Comparison of ENCODE assay signal across 29 cellular contexts in the genomic region with DNA sequence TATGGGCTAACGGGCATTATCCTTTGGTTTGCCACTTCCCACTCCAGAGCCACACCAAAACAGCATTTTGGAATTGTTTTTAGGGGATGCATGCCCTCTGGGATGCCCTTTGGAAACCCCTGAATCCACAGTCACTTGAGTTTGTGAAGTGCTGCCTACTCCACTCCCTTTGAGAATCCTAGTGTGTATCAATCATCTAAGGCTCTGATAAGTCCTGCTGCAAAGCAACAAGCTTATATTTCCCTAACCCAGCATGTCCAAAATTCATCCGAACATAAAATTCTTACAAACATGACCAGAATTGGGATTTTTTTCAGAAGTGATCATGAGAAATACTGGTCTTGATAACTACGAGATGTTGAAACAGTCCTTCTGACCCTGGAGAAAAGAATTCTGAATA.
"Had no signal": no experiment of that assay in that cellular context is flagged by ENCODE, and none has a peak within 500 bp of the region (broad histone marks: within the 10 kb centered on the region; RNA-seq: fewer than 3 reads in every experiment).

No MANE protein-coding gene starts in this region.

- FAIRE-seq: astrocyte had no signal

- ATAC-seq: activated CD4-positive, CD25-positive, alpha-beta regulatory T cell treated with anti-CD3 and anti-CD28 coated beads, Interleukin-2, amount 50 U/mL, for 24 hours; activated CD8-positive, alpha-beta T cell treated with anti-CD3 and anti-CD28 coated beads for 36 hours; activated T-cell treated with anti-CD3 and anti-CD28 coated beads, Interleukin-2, amount 50 U/mL, for 4 hours; activated T-helper 17 cell treated with anti-CD3 and anti-CD28 coated beads, Interleukin-2, amount 50 U/mL, for 72 hours; gastrocnemius medialis; T-helper 17 cell had no signal

- H3K36me3 ChIP-seq: brain microvascular endothelial cell, esophagus muscularis mucosa, gastrocnemius medialis, WERI-Rb-1 had no signal

- DNase-seq: activated B cell treated with CpG ODN at 0.5 μM for 24 hours; activated CD4-positive, alpha-beta T cell treated with anti-CD3 and anti-CD28 coated beads for 48 hours; activated CD4-positive, alpha-beta T cell treated with anti-CD3 and anti-CD28 coated beads, Interleukin-2, amount 50 U/mL, for 1 hour; activated CD4-positive, alpha-beta T cell treated with anti-CD3 and anti-CD28 coated beads, Interleukin-2, amount 50 U/mL, for 48 hours; activated CD8-positive, alpha-beta memory T cell treated with anti-CD3 and anti-CD28 coated beads for 24 hours; activated CD8-positive, alpha-beta T cell treated with anti-CD3 and anti-CD28 coated beads for 36 hours; activated effector memory CD4-positive, alpha-beta T cell treated with Interleukin-2 at 50 U/mL for 16 hours; activated gamma-delta T cell treated with Interleukin-2 at 50 U/mL for 16 hours; activated naive CD4-positive, alpha-beta T cell treated with anti-CD3 and anti-CD28 coated beads, Interleukin-2, amount 50 U/mL, for 16 hours; activated naive CD4-positive, alpha-beta T cell treated with Interleukin-2 at 50 U/mL for 16 hours; activated T-cell treated with anti-CD3 and anti-CD28 coated beads, Interleukin-2, amount 50 U/mL, for 4 hours; amniotic stem cell; anterior cingulate cortex; brain microvascular endothelial cell; dorsolateral prefrontal cortex; effector memory CD4-positive, alpha-beta T cell; endodermal cell; gastrocnemius medialis; glutamatergic neuron; T-helper 1 cell; T-helper 17 cell; T1000; WERI-Rb-1 had no signal

- H3K27me3 ChIP-seq: foreskin keratinocyte had no signal

- H3K4me3 ChIP-seq: coronary artery, dorsolateral prefrontal cortex, esophagus muscularis mucosa, gastrocnemius medialis had no signal

- H3K9me3 ChIP-seq: esophagus muscularis mucosa, gastrocnemius medialis had no signal

- H3K27ac ChIP-seq: brain microvascular endothelial cell, coronary artery, dorsolateral prefrontal cortex, esophagus muscularis mucosa, gastrocnemius medialis, WERI-Rb-1 had no signal

- H3K4me1 ChIP-seq: gastrocnemius medialis had no signal
